1 cellular context compared by ENCODE assay signal in the genomic region with DNA sequence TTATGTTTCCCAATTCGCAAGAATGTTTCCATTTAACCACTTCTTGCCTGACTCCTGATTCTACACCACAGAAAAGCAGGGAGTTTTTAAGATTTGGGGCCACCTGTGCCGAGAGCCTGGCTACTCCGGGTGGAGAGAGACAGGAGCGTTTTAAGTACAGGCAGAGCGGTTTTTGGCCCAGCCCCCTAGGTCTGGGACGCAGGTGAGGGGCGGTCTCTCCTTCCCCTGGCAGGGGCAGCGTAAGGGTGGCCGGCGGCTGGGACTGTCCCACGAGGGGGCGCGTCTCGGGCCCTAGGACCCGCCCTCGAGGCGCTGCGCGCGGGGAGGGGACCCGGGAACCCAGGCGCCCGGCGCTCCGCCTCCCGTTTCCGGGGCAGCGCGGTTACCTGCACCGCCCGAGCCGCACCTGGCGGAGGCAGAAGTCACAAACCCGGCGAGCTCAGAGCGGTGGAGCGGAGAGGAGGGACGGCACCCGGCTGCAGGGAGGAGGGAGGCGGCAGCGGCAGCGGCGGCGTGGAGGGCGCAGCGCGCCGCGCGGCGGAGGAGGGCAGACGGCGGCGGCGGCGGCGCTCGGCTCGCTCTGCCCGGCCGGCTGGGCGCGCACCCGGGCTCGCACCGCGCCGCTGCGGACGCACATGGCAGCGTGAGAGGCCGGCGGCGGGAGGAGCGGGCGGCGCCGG.
A peak's percentile ranks its signal among the peaks of the same experiment; 100 is the strongest.
TF ChIP-seq lines count a peak whose summit lies in the region.

A gene (plus strand): TSS at position 365 of the 680 bp plus-strand sequence. CDS start 508 bp downstream, outside the sequence.

TF ChIP-seq in HepG2, 621 proteins besides CTCF, POLR2A, EP300 and RAD21 (continued from another document and continues in another):
- TF ChIP-seq, protein P1, sequence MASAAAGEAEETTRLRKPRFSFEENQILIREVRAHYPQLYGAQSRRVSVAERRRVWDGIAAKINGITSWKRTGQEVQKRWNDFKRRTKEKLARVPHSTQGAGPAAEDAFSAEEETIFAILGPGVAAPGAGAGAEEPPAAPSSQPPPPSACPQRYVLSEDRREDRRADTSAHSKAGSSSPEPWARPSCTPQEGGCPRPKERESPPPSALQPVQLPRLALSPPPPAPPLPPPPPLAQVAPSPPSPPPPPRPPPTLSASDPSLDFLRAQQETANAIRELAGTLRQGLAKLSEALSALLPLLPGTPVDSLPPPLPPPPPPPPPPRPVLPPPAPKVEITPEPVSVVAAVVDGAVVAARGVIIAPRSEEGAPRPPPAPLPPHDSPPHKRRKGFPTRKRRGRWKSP (CRISPR knock-in tag; IDR thresholded peaks at IDR 0.05), result 0 out of 2 replicates have a peak, but pooled peaks have one; percentile 65
- TF ChIP-seq RARA (CRISPR knock-in tag; IDR thresholded peaks at IDR 0.05) (0 out of 2 replicates have a peak, but pooled peaks have one; percentile 4), RBAK (CRISPR knock-in tag; IDR thresholded peaks at IDR 0.05) (no peak), ARNT (IDR thresholded peaks at IDR 0.05) (no peak), ZMYM3 (CRISPR knock-in tag; IDR thresholded peaks at IDR 0.05) (no peak), ZNF30 (CRISPR knock-in tag; IDR thresholded peaks at IDR 0.05) (no peak), TP53 (CRISPR knock-in tag; conservative IDR thresholded peaks at IDR 0.05) (no peak), ZNF672 (CRISPR knock-in tag; IDR thresholded peaks at IDR 0.05) (no peak), FIP1L1 (IDR thresholded peaks at IDR 0.05; ENCODE audit: borderline replicate concordance, insufficient read depth, low read depth, low read length) (no peak), TRIM24 (CRISPR knock-in tag; IDR thresholded peaks at IDR 0.05) (no peak), STAT5B (CRISPR knock-in tag; IDR thresholded peaks at IDR 0.05) (no peak), ZFP62 (CRISPR knock-in tag; IDR thresholded peaks at IDR 0.05) (no peak), ZSCAN30 (CRISPR knock-in tag; IDR thresholded peaks at IDR 0.05) (no peak), ZNF879 (CRISPR knock-in tag; IDR thresholded peaks at IDR 0.05) (no peak), ZFY (CRISPR knock-in tag; IDR thresholded peaks at IDR 0.05) (no peak), ZMYM4 (CRISPR knock-in tag; IDR thresholded peaks at IDR 0.05) (peak; percentile 58; the same call in 1 of the 2 replicates), ZEB1 (IDR thresholded peaks at IDR 0.05; ENCODE audit: insufficient replicate concordance, low read depth) (peak; percentile 98), TEAD3 (CRISPR knock-in tag; optimal IDR thresholded peaks at IDR 0.05; ENCODE audit: borderline replicate concordance) (peak; percentile 29), ZNF83 (CRISPR knock-in tag; IDR thresholded peaks at IDR 0.05; ENCODE audit: borderline replicate concordance) (no peak), ZNF766 (CRISPR knock-in tag; IDR thresholded peaks at IDR 0.05; ENCODE audit: borderline replicate concordance) (no peak), PHF21A (CRISPR knock-in tag; IDR thresholded peaks at IDR 0.05) (peak; percentile 73), DMAP1 (CRISPR knock-in tag; IDR thresholded peaks at IDR 0.05) (0 out of 2 replicates have a peak, but pooled peaks have one; percentile 17), ZNF850 (CRISPR knock-in tag; conservative IDR thresholded peaks at IDR 0.05) (no peak), SMAD3 (CRISPR knock-in tag; IDR thresholded peaks at IDR 0.05) (no peak), FOXO1 (CRISPR knock-in tag; IDR thresholded peaks at IDR 0.05) (no peak), ZNF547 (CRISPR knock-in tag; IDR thresholded peaks at IDR 0.05) (no peak), SRY (CRISPR knock-in tag; IDR thresholded peaks at IDR 0.05) (no peak), MED8 (CRISPR knock-in tag; IDR thresholded peaks at IDR 0.05; ENCODE audit: insufficient replicate concordance) (no peak), ZNF354B (CRISPR knock-in tag; IDR thresholded peaks at IDR 0.05) (no peak), ISX (CRISPR knock-in tag; conservative IDR thresholded peaks at IDR 0.05) (no peak), RBM39 (IDR thresholded peaks at IDR 0.05; ENCODE audit: low read depth, low read length, poor library complexity, severe bottlenecking) (no peak), PCBP2 (optimal IDR thresholded peaks at IDR 0.05; ENCODE audit: low read depth, low read length, poor library complexity, severe bottlenecking) (no peak), XBP1 (CRISPR knock-in tag; IDR thresholded peaks at IDR 0.05) (no peak), ZNF709 (CRISPR knock-in tag; IDR thresholded peaks at IDR 0.05) (no peak), MIER2 (CRISPR knock-in tag; IDR thresholded peaks at IDR 0.05) (no peak), CBX1 (IDR thresholded peaks at IDR 0.05; ENCODE audit: low read depth) (no peak), KAT7 (CRISPR knock-in tag; IDR thresholded peaks at IDR 0.05; ENCODE audit: borderline replicate concordance) (peak; percentile 87), ZNF460 (CRISPR knock-in tag; IDR thresholded peaks at IDR 0.05; ENCODE audit: borderline replicate concordance) (no peak), KDM4B (CRISPR knock-in tag; IDR thresholded peaks at IDR 0.05) (no peak), TGIF2 (CRISPR knock-in tag; IDR thresholded peaks at IDR 0.05) (no peak)
- TF ChIP-seq, protein P2, sequence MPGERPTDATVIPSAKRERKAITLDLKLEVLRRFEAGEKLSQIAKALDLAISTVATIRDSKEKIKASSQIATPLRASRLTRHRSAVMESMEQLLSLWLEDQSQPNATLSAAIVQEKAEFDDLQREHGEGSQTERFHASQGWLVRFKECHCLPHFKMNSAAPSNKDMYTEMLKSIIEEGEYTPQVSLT (CRISPR knock-in tag; IDR thresholded peaks at IDR 0.05; ENCODE audit: borderline replicate concordance, low read depth), result no peak
- TF ChIP-seq, protein P3, sequence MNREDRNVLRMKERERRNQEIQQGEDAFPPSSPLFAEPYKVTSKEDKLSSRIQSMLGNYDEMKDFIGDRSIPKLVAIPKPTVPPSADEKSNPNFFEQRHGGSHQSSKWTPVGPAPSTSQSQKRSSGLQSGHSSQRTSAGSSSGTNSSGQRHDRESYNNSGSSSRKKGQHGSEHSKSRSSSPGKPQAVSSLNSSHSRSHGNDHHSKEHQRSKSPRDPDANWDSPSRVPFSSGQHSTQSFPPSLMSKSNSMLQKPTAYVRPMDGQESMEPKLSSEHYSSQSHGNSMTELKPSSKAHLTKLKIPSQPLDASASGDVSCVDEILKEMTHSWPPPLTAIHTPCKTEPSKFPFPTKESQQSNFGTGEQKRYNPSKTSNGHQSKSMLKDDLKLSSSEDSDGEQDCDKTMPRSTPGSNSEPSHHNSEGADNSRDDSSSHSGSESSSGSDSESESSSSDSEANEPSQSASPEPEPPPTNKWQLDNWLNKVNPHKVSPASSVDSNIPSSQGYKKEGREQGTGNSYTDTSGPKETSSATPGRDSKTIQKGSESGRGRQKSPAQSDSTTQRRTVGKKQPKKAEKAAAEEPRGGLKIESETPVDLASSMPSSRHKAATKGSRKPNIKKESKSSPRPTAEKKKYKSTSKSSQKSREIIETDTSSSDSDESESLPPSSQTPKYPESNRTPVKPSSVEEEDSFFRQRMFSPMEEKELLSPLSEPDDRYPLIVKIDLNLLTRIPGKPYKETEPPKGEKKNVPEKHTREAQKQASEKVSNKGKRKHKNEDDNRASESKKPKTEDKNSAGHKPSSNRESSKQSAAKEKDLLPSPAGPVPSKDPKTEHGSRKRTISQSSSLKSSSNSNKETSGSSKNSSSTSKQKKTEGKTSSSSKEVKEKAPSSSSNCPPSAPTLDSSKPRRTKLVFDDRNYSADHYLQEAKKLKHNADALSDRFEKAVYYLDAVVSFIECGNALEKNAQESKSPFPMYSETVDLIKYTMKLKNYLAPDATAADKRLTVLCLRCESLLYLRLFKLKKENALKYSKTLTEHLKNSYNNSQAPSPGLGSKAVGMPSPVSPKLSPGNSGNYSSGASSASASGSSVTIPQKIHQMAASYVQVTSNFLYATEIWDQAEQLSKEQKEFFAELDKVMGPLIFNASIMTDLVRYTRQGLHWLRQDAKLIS (CRISPR knock-in tag; IDR thresholded peaks at IDR 0.05), result no peak
- TF ChIP-seq, protein P4, sequence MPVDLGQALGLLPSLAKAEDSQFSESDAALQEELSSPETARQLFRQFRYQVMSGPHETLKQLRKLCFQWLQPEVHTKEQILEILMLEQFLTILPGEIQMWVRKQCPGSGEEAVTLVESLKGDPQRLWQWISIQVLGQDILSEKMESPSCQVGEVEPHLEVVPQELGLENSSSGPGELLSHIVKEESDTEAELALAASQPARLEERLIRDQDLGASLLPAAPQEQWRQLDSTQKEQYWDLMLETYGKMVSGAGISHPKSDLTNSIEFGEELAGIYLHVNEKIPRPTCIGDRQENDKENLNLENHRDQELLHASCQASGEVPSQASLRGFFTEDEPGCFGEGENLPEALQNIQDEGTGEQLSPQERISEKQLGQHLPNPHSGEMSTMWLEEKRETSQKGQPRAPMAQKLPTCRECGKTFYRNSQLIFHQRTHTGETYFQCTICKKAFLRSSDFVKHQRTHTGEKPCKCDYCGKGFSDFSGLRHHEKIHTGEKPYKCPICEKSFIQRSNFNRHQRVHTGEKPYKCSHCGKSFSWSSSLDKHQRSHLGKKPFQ (CRISPR knock-in tag; IDR thresholded peaks at IDR 0.05; ENCODE audit: insufficient replicate concordance), result no peak
- TF ChIP-seq, protein P5, sequence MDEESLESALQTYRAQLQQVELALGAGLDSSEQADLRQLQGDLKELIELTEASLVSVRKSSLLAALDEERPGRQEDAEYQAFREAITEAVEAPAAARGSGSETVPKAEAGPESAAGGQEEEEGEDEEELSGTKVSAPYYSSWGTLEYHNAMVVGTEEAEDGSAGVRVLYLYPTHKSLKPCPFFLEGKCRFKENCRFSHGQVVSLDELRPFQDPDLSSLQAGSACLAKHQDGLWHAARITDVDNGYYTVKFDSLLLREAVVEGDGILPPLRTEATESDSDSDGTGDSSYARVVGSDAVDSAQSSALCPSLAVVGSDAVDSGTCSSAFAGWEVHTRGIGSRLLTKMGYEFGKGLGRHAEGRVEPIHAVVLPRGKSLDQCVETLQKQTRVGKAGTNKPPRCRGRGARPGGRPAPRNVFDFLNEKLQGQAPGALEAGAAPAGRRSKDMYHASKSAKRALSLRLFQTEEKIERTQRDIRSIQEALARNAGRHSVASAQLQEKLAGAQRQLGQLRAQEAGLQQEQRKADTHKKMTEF (CRISPR knock-in tag; IDR thresholded peaks at IDR 0.05), result peak; percentile 71
- TF ChIP-seq, protein P6, sequence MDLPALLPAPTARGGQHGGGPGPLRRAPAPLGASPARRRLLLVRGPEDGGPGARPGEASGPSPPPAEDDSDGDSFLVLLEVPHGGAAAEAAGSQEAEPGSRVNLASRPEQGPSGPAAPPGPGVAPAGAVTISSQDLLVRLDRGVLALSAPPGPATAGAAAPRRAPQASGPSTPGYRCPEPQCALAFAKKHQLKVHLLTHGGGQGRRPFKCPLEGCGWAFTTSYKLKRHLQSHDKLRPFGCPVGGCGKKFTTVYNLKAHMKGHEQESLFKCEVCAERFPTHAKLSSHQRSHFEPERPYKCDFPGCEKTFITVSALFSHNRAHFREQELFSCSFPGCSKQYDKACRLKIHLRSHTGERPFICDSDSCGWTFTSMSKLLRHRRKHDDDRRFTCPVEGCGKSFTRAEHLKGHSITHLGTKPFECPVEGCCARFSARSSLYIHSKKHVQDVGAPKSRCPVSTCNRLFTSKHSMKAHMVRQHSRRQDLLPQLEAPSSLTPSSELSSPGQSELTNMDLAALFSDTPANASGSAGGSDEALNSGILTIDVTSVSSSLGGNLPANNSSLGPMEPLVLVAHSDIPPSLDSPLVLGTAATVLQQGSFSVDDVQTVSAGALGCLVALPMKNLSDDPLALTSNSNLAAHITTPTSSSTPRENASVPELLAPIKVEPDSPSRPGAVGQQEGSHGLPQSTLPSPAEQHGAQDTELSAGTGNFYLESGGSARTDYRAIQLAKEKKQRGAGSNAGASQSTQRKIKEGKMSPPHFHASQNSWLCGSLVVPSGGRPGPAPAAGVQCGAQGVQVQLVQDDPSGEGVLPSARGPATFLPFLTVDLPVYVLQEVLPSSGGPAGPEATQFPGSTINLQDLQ (CRISPR knock-in tag; IDR thresholded peaks at IDR 0.05), result 0 out of 2 replicates have a peak, but pooled peaks have one; percentile 17
- TF ChIP-seq, protein P7, sequence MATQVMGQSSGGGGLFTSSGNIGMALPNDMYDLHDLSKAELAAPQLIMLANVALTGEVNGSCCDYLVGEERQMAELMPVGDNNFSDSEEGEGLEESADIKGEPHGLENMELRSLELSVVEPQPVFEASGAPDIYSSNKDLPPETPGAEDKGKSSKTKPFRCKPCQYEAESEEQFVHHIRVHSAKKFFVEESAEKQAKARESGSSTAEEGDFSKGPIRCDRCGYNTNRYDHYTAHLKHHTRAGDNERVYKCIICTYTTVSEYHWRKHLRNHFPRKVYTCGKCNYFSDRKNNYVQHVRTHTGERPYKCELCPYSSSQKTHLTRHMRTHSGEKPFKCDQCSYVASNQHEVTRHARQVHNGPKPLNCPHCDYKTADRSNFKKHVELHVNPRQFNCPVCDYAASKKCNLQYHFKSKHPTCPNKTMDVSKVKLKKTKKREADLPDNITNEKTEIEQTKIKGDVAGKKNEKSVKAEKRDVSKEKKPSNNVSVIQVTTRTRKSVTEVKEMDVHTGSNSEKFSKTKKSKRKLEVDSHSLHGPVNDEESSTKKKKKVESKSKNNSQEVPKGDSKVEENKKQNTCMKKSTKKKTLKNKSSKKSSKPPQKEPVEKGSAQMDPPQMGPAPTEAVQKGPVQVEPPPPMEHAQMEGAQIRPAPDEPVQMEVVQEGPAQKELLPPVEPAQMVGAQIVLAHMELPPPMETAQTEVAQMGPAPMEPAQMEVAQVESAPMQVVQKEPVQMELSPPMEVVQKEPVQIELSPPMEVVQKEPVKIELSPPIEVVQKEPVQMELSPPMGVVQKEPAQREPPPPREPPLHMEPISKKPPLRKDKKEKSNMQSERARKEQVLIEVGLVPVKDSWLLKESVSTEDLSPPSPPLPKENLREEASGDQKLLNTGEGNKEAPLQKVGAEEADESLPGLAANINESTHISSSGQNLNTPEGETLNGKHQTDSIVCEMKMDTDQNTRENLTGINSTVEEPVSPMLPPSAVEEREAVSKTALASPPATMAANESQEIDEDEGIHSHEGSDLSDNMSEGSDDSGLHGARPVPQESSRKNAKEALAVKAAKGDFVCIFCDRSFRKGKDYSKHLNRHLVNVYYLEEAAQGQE (IDR thresholded peaks at IDR 0.05; ENCODE audit: borderline replicate concordance in 1 of 2, low read depth in 1 of 2, low read length in 2 of 2), result no peak
- TF ChIP-seq, protein P8, sequence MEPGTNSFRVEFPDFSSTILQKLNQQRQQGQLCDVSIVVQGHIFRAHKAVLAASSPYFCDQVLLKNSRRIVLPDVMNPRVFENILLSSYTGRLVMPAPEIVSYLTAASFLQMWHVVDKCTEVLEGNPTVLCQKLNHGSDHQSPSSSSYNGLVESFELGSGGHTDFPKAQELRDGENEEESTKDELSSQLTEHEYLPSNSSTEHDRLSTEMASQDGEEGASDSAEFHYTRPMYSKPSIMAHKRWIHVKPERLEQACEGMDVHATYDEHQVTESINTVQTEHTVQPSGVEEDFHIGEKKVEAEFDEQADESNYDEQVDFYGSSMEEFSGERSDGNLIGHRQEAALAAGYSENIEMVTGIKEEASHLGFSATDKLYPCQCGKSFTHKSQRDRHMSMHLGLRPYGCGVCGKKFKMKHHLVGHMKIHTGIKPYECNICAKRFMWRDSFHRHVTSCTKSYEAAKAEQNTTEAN (CRISPR knock-in tag; conservative IDR thresholded peaks at IDR 0.05), result no peak
